In genomic region chr14:73242274-73242960, GRCh38 we compare ENCODE assay signal across 11 cellular contexts. TPM values are rescaled to one million over a fixed set of nuclear protein-coding genes. Genes with fewer than 3 reads are reported as not detected.
DNase-seq lines count a peak whose midpoint lies in the region; ATAC-seq, FAIRE-seq and TF ChIP-seq lines count a peak whose summit lies in the region.
"Had no signal": no experiment of that assay in that cellular context is flagged by ENCODE, and none has a peak within 500 bp of the region (broad histone marks: within the 10 kb centered on the region; RNA-seq: fewer than 3 reads in every experiment).

No MANE protein-coding gene starts in this region.

- H2AFZ ChIP-seq in ACC112 (ENCODE audit: low read length, unreplicated experiment): no peak overlapping the region

- peaks cover 24% of the 10 kb centered on the region for H3K4me1 Mint-ChIP-seq in activated CD4-positive, alpha-beta memory T cell treated with anti-CD3 and anti-CD28 coated beads for 36 hours (ENCODE audit: low read depth)
- peaks cover 56% of the 10 kb centered on the region for H3K4me1 Mint-ChIP-seq in memory B cell
- H3K4me1 Mint-ChIP-seq in Calu3 (ENCODE audit: low read depth, unreplicated experiment): peaks cover 17% of the 10 kb centered on the region

- POLR2A ChIA-PET in activated CD4-positive, alpha-beta memory T cell treated with anti-CD3 and anti-CD28 coated beads for 36 hours (lab: Charles Lee): no interaction called here

- CTCF ChIA-PET in activated CD4-positive, alpha-beta memory T cell treated with anti-CD3 and anti-CD28 coated beads for 36 hours (lab: Charles Lee): interaction anchor here (0.6 to 1.0 kb wide), 2 partner anchors 17 to 53 kb away, joined by 3 read pairs; no protein-coding TSS in a partner anchor
- CTCF ChIA-PET in Calu3 (lab: Charles Lee): no interaction called here

- no peak overlapping the region for H3K4me3 Mint-ChIP-seq in activated CD4-positive, alpha-beta memory T cell treated with anti-CD3 and anti-CD28 coated beads for 36 hours
- peak overlapping the region; percentile 79 for H3K4me3 Mint-ChIP-seq in memory B cell
- no peak overlapping the region for H3K4me3 Mint-ChIP-seq in Calu3 (ENCODE audit: low read depth, unreplicated experiment)

- H3K4me3 ChIP-seq in ACC112 (ENCODE audit: low read depth, low read length): peak overlapping the region; percentile 19

- DNase-seq in GM12891 (ENCODE audit: insufficient read length, low spot score) (no peak), memory B cell (ENCODE audit: low spot score in 2 of 2) (no peak), NCI-H2107 (lab: John Stamatoyannopoulos, UW) (no peak), amniotic stem cell (lab: John Stamatoyannopoulos, UW) (no peak), erythroblast (lab: John Stamatoyannopoulos, UW) (no peak), Calu3 (no peak)
- DNase-seq in activated CD4-positive, alpha-beta memory T cell treated with anti-CD3 and anti-CD28 coated beads for 36 hours: peak; percentile 36
- DNase-seq: activated CD4-positive, alpha-beta T cell treated with anti-CD3 and anti-CD28 coated beads for 48 hours; NCI-H1694; stimulated activated CD4-positive, alpha-beta T cell treated with anti-CD3 and anti-CD28 coated beads, Interleukin-1b, Interleukin-23, amount 100 ng/mL, for 48 hours had no signal

- peaks cover 66% of the 10 kb centered on the region for H3K27me3 Mint-ChIP-seq in activated CD4-positive, alpha-beta memory T cell treated with anti-CD3 and anti-CD28 coated beads for 36 hours
- peaks cover 19% of the 10 kb centered on the region for H3K27me3 Mint-ChIP-seq in memory B cell
- peaks cover 58% of the 10 kb centered on the region for H3K27me3 Mint-ChIP-seq in Calu3 (ENCODE audit: unreplicated experiment)

- H3K27ac Mint-ChIP-seq in activated CD4-positive, alpha-beta memory T cell treated with anti-CD3 and anti-CD28 coated beads for 36 hours: no peak overlapping the region
- H3K27ac Mint-ChIP-seq in memory B cell: peak overlapping the region; percentile 25
- no peak overlapping the region for H3K27ac Mint-ChIP-seq in Calu3 (ENCODE audit: unreplicated experiment)

- TF ChIP-seq CTCF in Calu3 (IDR thresholded peaks at IDR 0.05; ENCODE audit: unreplicated experiment): no peak

- no peaks in the 10 kb centered on the region for H3K36me3 Mint-ChIP-seq in activated CD4-positive, alpha-beta memory T cell treated with anti-CD3 and anti-CD28 coated beads for 36 hours
- H3K36me3 Mint-ChIP-seq in memory B cell (no peaks in the 10 kb centered on the region), Calu3 (ENCODE audit: insufficient read depth, unreplicated experiment) (no peaks in the 10 kb centered on the region)

- peak; percentile 33 for ATAC-seq in memory B cell (ENCODE audit: low read depth)

- no peak for TF ChIP-seq POLR2A in GM12891 (IDR thresholded peaks at IDR 0.05; ENCODE audit: low read depth, low read length)
- no peak for TF ChIP-seq POLR2A in erythroblast (IDR thresholded peaks at IDR 0.05; ENCODE audit: low read length)

- no peaks in the 10 kb centered on the region for H3K36me3 ChIP-seq in ACC112 (ENCODE audit: insufficient read depth, low read length)

- no peak overlapping the region for H3K27ac ChIP-seq in ACC112 (ENCODE audit: low read depth, low read length)

- peaks cover 5% of the 10 kb centered on the region; the same call in 1 of the 2 replicates for H3K27me3 ChIP-seq in ACC112 (ENCODE audit: insufficient read depth, low read length)

- no peaks in the 10 kb centered on the region for H3K9me3 Mint-ChIP-seq in activated CD4-positive, alpha-beta memory T cell treated with anti-CD3 and anti-CD28 coated beads for 36 hours
- H3K9me3 Mint-ChIP-seq in memory B cell (no peaks in the 10 kb centered on the region), Calu3 (ENCODE audit: low read depth, unreplicated experiment) (no peaks in the 10 kb centered on the region)

- BruUV-seq in Calu3 (replicated peaks; lab: Mats Ljungman, UMichigan): no TSS peak

- FAIRE-seq in GM12891 (lab: Jason Lieb, UNC): peak; percentile 45

- peaks cover 20% of the 10 kb centered on the region for H3K4me1 ChIP-seq in ACC112 (ENCODE audit: control insufficient read depth, insufficient read depth, low read length, unreplicated experiment)

- H3K79me2 ChIP-seq in ACC112 (ENCODE audit: control insufficient read depth, insufficient read depth, low read length, unreplicated experiment): no peaks in the 10 kb centered on the region

- intact Hi-C loops in activated CD4-positive, alpha-beta memory T cell treated with anti-CD3 and anti-CD28 coated beads for 36 hours (cut with micrococcal nuclease): no loop called here
- intact Hi-C loops in Calu3 (cut with micrococcal nuclease; ENCODE audit: unreplicated experiment): no loop called here

TF ChIP-seq in GM12891, 5 proteins besides CTCF, POLR2A, EP300 and RAD21:
- no peak for TF ChIP-seq POU2F2 (IDR thresholded peaks at IDR 0.05; ENCODE audit: low read depth, low read length)
- no peak for TF ChIP-seq TAF1 (IDR thresholded peaks at IDR 0.05; ENCODE audit: low read depth, low read length)
- no peak for TF ChIP-seq PAX5 (IDR thresholded peaks at IDR 0.05; ENCODE audit: insufficient read depth, low read length, severe bottlenecking)
- no peak for TF ChIP-seq SPI1 (IDR thresholded peaks at IDR 0.05; ENCODE audit: low read depth, low read length)
- no peak for TF ChIP-seq POLR2AphosphoS5 (IDR thresholded peaks at IDR 0.05; ENCODE audit: low read depth, low read length)

RNA-seq across cellular contexts. Expression of gene PAPLN, which starts 5.1 kb away (rescaled TPM):
- 10.5 TPM for polyA plus RNA-seq in GM12891 (2012; ENCODE audit: low read depth, missing spikeins)
- under 1 TPM; 0.62 to 0.65 TPM for total RNA-seq in activated CD4-positive, alpha-beta memory T cell treated with anti-CD3 and anti-CD28 coated beads for 36 hours
- total RNA-seq in Calu3 (2022): 0.17 and 0.59 TPM in 2 replicates
